In genomic region chr11:131866535-131867400, GRCh38 we compare ENCODE assay signal across 12 cellular contexts.
DNase-seq lines count a peak whose midpoint lies in the region; ATAC-seq and TF ChIP-seq lines count a peak whose summit lies in the region.
"Had no signal": no experiment of that assay in that cellular context is flagged by ENCODE, and none has a peak within 500 bp of the region (broad histone marks: within the 10 kb centered on the region; RNA-seq: fewer than 3 reads in every experiment).

No MANE protein-coding gene starts in this region.

- H3K14ac ChIP-seq in IMR-90 (replicated peaks; ENCODE audit: low read depth, low read length), result no peak overlapping the region

- no peak overlapping the region for H3K56ac ChIP-seq in IMR-90 (ENCODE audit: extremely low read depth, insufficient read depth, low read length)

- peak overlapping the region; percentile 17; the same call in 1 of the 2 replicates for H3K4ac ChIP-seq in IMR-90 (ENCODE audit: low read depth, low read length)

- DNase-seq in IMR-90 (no peak), brain microvascular endothelial cell (no peak), fibroblast of villous mesenchyme (ENCODE audit: low read depth) (no peak), retinal pigment epithelial cell (ENCODE audit: low read depth) (no peak), COLO668 (lab: John Stamatoyannopoulos, UW; ENCODE audit: unreplicated experiment) (no peak), substantia nigra (lab: John Stamatoyannopoulos, UW) (no peak)
- DNase-seq: activated T-cell treated with anti-CD3 and anti-CD28 coated beads, Interleukin-2, amount 50 U/mL, for 1 hour had no signal

- H3K4me1 ChIP-seq in IMR-90 (ENCODE audit: control insufficient read depth, insufficient read depth, low read length), result no peaks in the 10 kb centered on the region
- H3K4me1 ChIP-seq: left ventricle myocardium inferior, sigmoid colon, SJSA1, tibial nerve had no signal

- 90% methylated on average over 6 of the region's 17 CpGs; no CpG with 5 or more reads in 1 of the 2 experiments for WGBS in IMR-90 (ENCODE audit: extremely low coverage in 2 of 2, insufficient read length in 1 of 2), 2 experiments

- H3K27me3 ChIP-seq in IMR-90 (ENCODE audit: control insufficient read depth, insufficient read depth, low read length) (no peaks in the 10 kb centered on the region; the same call in 1 of the 2 replicates), brain microvascular endothelial cell (replicated peaks) (no peaks in the 10 kb centered on the region)
- H3K27me3 ChIP-seq: sigmoid colon, SJSA1, tibial nerve had no signal

- BruUV-seq in IMR-90 (replicated peaks; lab: Mats Ljungman, UMichigan), result no TSS peak

- no peak overlapping the region for H3K18ac ChIP-seq in IMR-90 (ENCODE audit: low read depth, low read length)

- 0 out of 2 replicates have a peak, but pooled peaks have one; percentile 22 for TF ChIP-seq CTCF in IMR-90 (conservative IDR thresholded peaks at IDR 0.05; ENCODE audit: low read depth, low read length)
- peak; percentile 41 for TF ChIP-seq CTCF in brain microvascular endothelial cell (IDR thresholded peaks at IDR 0.05; ENCODE audit: low read depth, low read length, missing control alignments)
- TF ChIP-seq CTCF in fibroblast of villous mesenchyme (IDR thresholded peaks at IDR 0.05; ENCODE audit: insufficient read depth, low read depth, low read length), result peak; percentile 5
- TF ChIP-seq CTCF in retinal pigment epithelial cell (conservative IDR thresholded peaks at IDR 0.05; ENCODE audit: low read depth, low read length), result peak; percentile 32

- ATAC-seq in IMR-90 (ENCODE audit: low read depth) (no peak), HG02763 (IDR thresholded peaks at IDR 0.05; ENCODE audit: unreplicated experiment) (no peak)

- no peak overlapping the region for H2BK5ac ChIP-seq in IMR-90 (ENCODE audit: low read depth, low read length, poor library complexity, severe bottlenecking)

- no peak for TF ChIP-seq RAD21 in IMR-90 (IDR thresholded peaks at IDR 0.05; ENCODE audit: low read length)

- H3K4me2 ChIP-seq in IMR-90 (ENCODE audit: low read depth, low read length), result no peak overlapping the region

- H3K23ac ChIP-seq in IMR-90 (ENCODE audit: low read depth, low read length), result no peak overlapping the region

- peak overlapping the region; percentile 65 for H2AFZ ChIP-seq in IMR-90 (replicated peaks; ENCODE audit: low read length, poor library complexity)

- TF ChIP-seq POLR2A in IMR-90 (IDR thresholded peaks at IDR 0.05; ENCODE audit: low read depth, low read length), result no peak

- H3K36me3 ChIP-seq in IMR-90 (ENCODE audit: control insufficient read depth, insufficient read depth, low read length) (no peaks in the 10 kb centered on the region), brain microvascular endothelial cell (replicated peaks) (no peaks in the 10 kb centered on the region)
- H3K36me3 ChIP-seq: left ventricle myocardium inferior, sigmoid colon, SJSA1, tibial nerve had no signal

- H4K91ac ChIP-seq in IMR-90 (ENCODE audit: insufficient read depth, low read depth, low read length), result no peak overlapping the region

- H3K27ac ChIP-seq in IMR-90 (ENCODE audit: insufficient read depth, low read length), result no peak overlapping the region
- H3K27ac ChIP-seq in brain microvascular endothelial cell, result no peak overlapping the region
- no peak overlapping the region for H3K27ac ChIP-seq in substantia nigra (ENCODE audit: low read depth, low read length, poor library complexity, severe bottlenecking)
- H3K27ac ChIP-seq: left ventricle myocardium inferior, sigmoid colon, SJSA1, tibial nerve had no signal

- H2BK120ac ChIP-seq in IMR-90 (ENCODE audit: low read depth, low read length), result 0 out of 2 replicates have a peak overlapping the region, but pooled peaks have one; percentile 17

- peak overlapping the region; percentile 32; the same call in 1 of the 2 replicates for H2BK20ac ChIP-seq in IMR-90 (ENCODE audit: low read depth, low read length)

- H4K20me1 ChIP-seq in IMR-90 (ENCODE audit: insufficient read depth, low read length), result no peaks in the 10 kb centered on the region

- no peaks in the 10 kb centered on the region for H3K9me3 ChIP-seq in IMR-90 (ENCODE audit: control insufficient read depth, insufficient read depth, low read length)
- H3K9me3 ChIP-seq: left ventricle myocardium inferior, sigmoid colon, SJSA1, tibial nerve had no signal

- no peak overlapping the region for H3K9ac ChIP-seq in IMR-90 (ENCODE audit: low read depth, low read length)

- H3K9me1 ChIP-seq in IMR-90 (ENCODE audit: insufficient read depth, low read length), result peaks cover 7% of the 10 kb centered on the region; the same call in 1 of the 2 replicates

- intact Hi-C loops in IMR-90 (cut with micrococcal nuclease), result loop anchor here (1.0 to 5.0 kb wide), 11 partner anchors 45 to 1196 kb away; no protein-coding TSS in a partner anchor

- POLR2A ChIA-PET in IMR-90 (lab: Charles Lee; ENCODE audit: unreplicated experiment), result no interaction called here

- no peak overlapping the region for H3K4me3 ChIP-seq in IMR-90 (ENCODE audit: insufficient read depth, low read depth, low read length)
- H3K4me3 ChIP-seq in brain microvascular endothelial cell (ENCODE audit: low read depth, low read length), result no peak overlapping the region
- no peak overlapping the region for H3K4me3 ChIP-seq in fibroblast of villous mesenchyme (ENCODE audit: low read depth, low read length)
- H3K4me3 ChIP-seq in retinal pigment epithelial cell (ENCODE audit: low read length), result no peak overlapping the region
- H3K4me3 ChIP-seq: left ventricle myocardium inferior, sigmoid colon, SJSA1, tibial nerve had no signal

- H4K8ac ChIP-seq in IMR-90 (ENCODE audit: low read depth in 2 of 2, low read length in 2 of 2), result no peak overlapping the region; a peak in 1 of 4 replicates

- in situ Hi-C loops in IMR-90 (cut with MboI; ENCODE audit: low sequenced_read_pairs), result loop anchor here (5.0 to 10.0 kb wide), 2 partner anchors 261 to 1198 kb away; no protein-coding TSS in a partner anchor
- in situ Hi-C loops in brain microvascular endothelial cell (cut with HindIII; ENCODE audit: low pct_ligation_motif_present, low sequenced_read_pairs), result no loop called here

- H2BK15ac ChIP-seq in IMR-90 (ENCODE audit: low read depth, low read length), result peak overlapping the region; percentile 35; the same call in 1 of the 3 replicates

- H2AK9ac ChIP-seq in IMR-90 (replicated peaks; ENCODE audit: low read depth, low read length, poor library complexity), result no peak overlapping the region

- no peaks in the 10 kb centered on the region for H3K79me1 ChIP-seq in IMR-90 (ENCODE audit: low read depth in 1 of 2, low read length in 2 of 2)

- CTCF ChIA-PET in IMR-90 (lab: Yijun Ruan, JAX), result interaction anchor here (0.7 to 4.7 kb wide), 8 partner anchors 25 to 1289 kb away, joined by 3 to 52 read pairs (median 4); no protein-coding TSS in a partner anchor

- no peak overlapping the region for H4K5ac ChIP-seq in IMR-90 (ENCODE audit: low read depth, low read length)

- peak overlapping the region; percentile 94; the same call in 1 of the 2 replicates for H2AK5ac ChIP-seq in IMR-90 (ENCODE audit: low read depth, low read length)

- dilution Hi-C loops in IMR-90 (cut with HindIII; ENCODE audit: low sequenced_read_pairs, unreplicated experiment), result no loop called here

TF ChIP-seq in IMR-90, 13 proteins besides CTCF, POLR2A, EP300 and RAD21:
- TF ChIP-seq MXI1 (IDR thresholded peaks at IDR 0.05; ENCODE audit: borderline replicate concordance, low read depth, low read length) (no peak), BHLHE40 (IDR thresholded peaks at IDR 0.05; ENCODE audit: low read depth, low read length) (no peak), FOS (IDR thresholded peaks at IDR 0.05; ENCODE audit: low read depth, low read length) (no peak), NFE2L2 (IDR thresholded peaks at IDR 0.05; ENCODE audit: low read depth, low read length) (no peak), CEBPB (IDR thresholded peaks at IDR 0.05; ENCODE audit: low read depth, low read length) (no peak), SMC3 (IDR thresholded peaks at IDR 0.05; ENCODE audit: low read depth, low read length) (no peak), MAFK (IDR thresholded peaks at IDR 0.05; ENCODE audit: low read depth, low read length) (no peak; the same call in 1 of the 2 replicates), USF2 (IDR thresholded peaks at IDR 0.05; ENCODE audit: low read depth, low read length) (no peak), CHD1 (IDR thresholded peaks at IDR 0.05; ENCODE audit: low read depth, low read length) (no peak), RCOR1 (IDR thresholded peaks at IDR 0.05; ENCODE audit: insufficient replicate concordance, low read length) (no peak), RFX5 (IDR thresholded peaks at IDR 0.05; ENCODE audit: low read depth, low read length) (no peak), MAZ (IDR thresholded peaks at IDR 0.05; ENCODE audit: borderline replicate concordance, low read depth, low read length) (no peak)
- TF ChIP-seq, protein P1, sequence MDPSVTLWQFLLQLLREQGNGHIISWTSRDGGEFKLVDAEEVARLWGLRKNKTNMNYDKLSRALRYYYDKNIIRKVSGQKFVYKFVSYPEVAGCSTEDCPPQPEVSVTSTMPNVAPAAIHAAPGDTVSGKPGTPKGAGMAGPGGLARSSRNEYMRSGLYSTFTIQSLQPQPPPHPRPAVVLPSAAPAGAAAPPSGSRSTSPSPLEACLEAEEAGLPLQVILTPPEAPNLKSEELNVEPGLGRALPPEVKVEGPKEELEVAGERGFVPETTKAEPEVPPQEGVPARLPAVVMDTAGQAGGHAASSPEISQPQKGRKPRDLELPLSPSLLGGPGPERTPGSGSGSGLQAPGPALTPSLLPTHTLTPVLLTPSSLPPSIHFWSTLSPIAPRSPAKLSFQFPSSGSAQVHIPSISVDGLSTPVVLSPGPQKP (IDR thresholded peaks at IDR 0.05; ENCODE audit: borderline replicate concordance, low read depth, low read length), result no peak
TF ChIP-seq in IMR-90: peak in this region for 0.
